In the genomic region with DNA sequence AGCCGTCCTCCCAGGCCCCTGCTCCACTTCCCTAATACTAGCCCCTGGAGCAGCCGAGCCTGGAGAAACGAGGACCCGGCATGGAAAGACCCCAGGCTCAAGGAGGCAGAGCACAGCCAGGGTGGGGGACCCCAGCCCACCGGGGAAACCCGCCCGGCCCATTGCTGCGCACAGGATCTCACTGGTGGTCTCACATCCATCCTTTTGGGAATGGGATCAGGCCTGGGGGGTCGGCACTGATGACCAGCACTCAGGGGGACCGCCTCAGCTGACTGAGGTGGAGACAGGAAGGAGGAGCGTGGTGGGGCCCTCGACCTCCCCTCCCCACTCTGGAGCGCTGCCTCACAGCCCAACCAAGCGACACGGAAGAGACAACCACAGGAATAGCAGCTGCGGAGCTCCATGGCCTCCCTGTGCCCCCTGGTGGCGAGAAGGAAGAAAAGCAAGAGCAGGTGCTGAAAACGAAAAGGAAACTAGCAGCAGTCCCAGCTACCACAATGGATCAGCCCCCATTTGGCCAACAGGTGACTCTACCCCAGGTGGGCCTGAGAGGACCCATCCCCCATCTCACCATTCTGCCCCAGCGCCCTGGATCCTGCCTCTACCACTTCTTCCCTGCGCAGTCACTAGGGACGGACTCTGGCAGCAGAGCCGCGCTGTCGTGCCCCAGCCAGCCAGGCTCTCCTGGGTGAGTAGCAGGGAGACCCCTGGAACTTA, we compare ENCODE assay signal across 1 cellular context.
TF ChIP-seq lines count a peak whose summit lies in the region.

No MANE protein-coding gene starts in this region.

TF ChIP-seq in GM12878, 131 proteins besides CTCF, POLR2A, EP300 and RAD21 (continued from another document):
- TF ChIP-seq POU2F2 (IDR thresholded peaks at IDR 0.05; ENCODE audit: borderline replicate concordance, low read depth, low read length), result 0 out of 3 replicates have a peak, but pooled peaks have one; percentile 26
- TF ChIP-seq GATAD2B (conservative IDR thresholded peaks at IDR 0.05; ENCODE audit: low read depth), result 0 out of 2 replicates have a peak, but pooled peaks have one; percentile 25
- TF ChIP-seq TCF12 (IDR thresholded peaks at IDR 0.05; ENCODE audit: low read depth, low read length), result peak; percentile 92
- peak; percentile 21; the same call in 1 of the 2 replicates for TF ChIP-seq SPI1 (IDR thresholded peaks at IDR 0.05; ENCODE audit: borderline replicate concordance, insufficient read depth, low read depth, low read length)
- TF ChIP-seq SP1 (IDR thresholded peaks at IDR 0.05; ENCODE audit: low read depth, low read length), result peak; percentile 30
- peak; percentile 57; the same call in 1 of the 2 replicates for TF ChIP-seq RUNX3 (IDR thresholded peaks at IDR 0.05; ENCODE audit: low read length)
- TF ChIP-seq SMC3 (IDR thresholded peaks at IDR 0.05; ENCODE audit: borderline replicate concordance, low read length), result peak; percentile 29; the same call in 1 of the 2 replicates
- TF ChIP-seq IKZF1 (conservative IDR thresholded peaks at IDR 0.05), result 0 out of 2 replicates have a peak, but pooled peaks have one; percentile 19
- TF ChIP-seq YY1 (IDR thresholded peaks at IDR 0.05; ENCODE audit: low read depth, low read length), result peak; percentile 62
